1 cellular context compared by ENCODE assay signal in genomic region chr1:7745783-7746182, GRCh38.
TF ChIP-seq lines count a peak whose summit lies in the region.

No MANE protein-coding gene starts in this region.

TF ChIP-seq in SK-N-SH, 30 proteins besides CTCF, POLR2A, EP300 and RAD21:
- TF ChIP-seq USF1 (IDR thresholded peaks at IDR 0.05; ENCODE audit: borderline replicate concordance, low read depth) (no peak), PBX3 (IDR thresholded peaks at IDR 0.05) (no peak), JUND (IDR thresholded peaks at IDR 0.05) (no peak), TCF12 (IDR thresholded peaks at IDR 0.05) (no peak)
